ENCODE assay signal across 14 cellular contexts in the genomic region with DNA sequence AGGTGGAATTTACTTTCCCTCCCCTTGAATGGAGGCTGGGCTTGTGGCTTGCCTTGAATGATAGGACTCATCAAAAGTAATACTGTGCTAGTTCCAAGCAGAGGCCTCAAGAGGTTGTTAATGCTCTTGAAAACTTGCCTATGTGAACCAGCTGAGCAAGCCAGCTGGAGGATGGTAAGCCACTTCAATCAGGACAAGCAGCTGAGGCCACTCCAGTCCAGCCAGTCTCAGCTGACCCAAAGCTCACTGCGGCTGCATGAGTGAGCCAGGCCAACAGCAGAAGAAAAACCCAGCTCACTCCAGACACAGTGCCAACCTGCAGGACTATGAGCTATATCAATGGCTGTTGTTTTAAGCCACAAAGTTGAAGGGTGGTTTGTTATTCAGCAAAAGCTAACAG.
A peak's percentile ranks its signal among the peaks of the same experiment; 100 is the strongest.
DNase-seq lines count a peak whose midpoint lies in the region; ATAC-seq and TF ChIP-seq lines count a peak whose summit lies in the region.
"Had no signal": no experiment of that assay in that cellular context is flagged by ENCODE, and none has a peak within 500 bp of the region (broad histone marks: within the 10 kb centered on the region; RNA-seq: fewer than 3 reads in every experiment).

No MANE protein-coding gene starts in this region.

- no peak overlapping the region for H3K4me2 ChIP-seq in neuronal stem cell (ENCODE audit: insufficient read depth, low read length, poor library complexity, severe bottlenecking)

- H2BK5ac ChIP-seq in neuronal stem cell (ENCODE audit: low read length) = no peak overlapping the region

- H4K8ac ChIP-seq in neuronal stem cell (ENCODE audit: low read depth, low read length) = no peak overlapping the region

- H2BK12ac ChIP-seq in neuronal stem cell (ENCODE audit: low read length) = no peak overlapping the region

- no peak overlapping the region for H2AK5ac ChIP-seq in neuronal stem cell (ENCODE audit: low read depth, low read length)

- no peak overlapping the region for H3K27ac ChIP-seq in neuronal stem cell (replicated peaks; ENCODE audit: low read length)
- no peak overlapping the region for H3K27ac ChIP-seq in adrenal gland
- no peak overlapping the region for H3K27ac ChIP-seq in coronary artery
- H3K27ac ChIP-seq: dorsolateral prefrontal cortex, sigmoid colon had no signal

- H3K27me3 ChIP-seq in neuronal stem cell (ENCODE audit: control insufficient read depth in 3 of 3, insufficient read depth in 3 of 3, low read depth in 1 of 3, low read length in 3 of 3) (no peaks in the 10 kb centered on the region), adrenal gland (no peaks in the 10 kb centered on the region)
- H3K27me3 ChIP-seq: dorsolateral prefrontal cortex, sigmoid colon had no signal

- TF ChIP-seq CTCF in adrenal gland (IDR thresholded peaks at IDR 0.05) (no peak), coronary artery (IDR thresholded peaks at IDR 0.05) (no peak)

- intact Hi-C loops in adrenal gland (cut with DNase I) = no loop called here

- H3K4me1 ChIP-seq in neuronal stem cell (ENCODE audit: control insufficient read depth in 2 of 2, insufficient read depth in 1 of 2, low read depth in 1 of 2, low read length in 2 of 2) (peaks cover 0 to 2% of the 10 kb centered on the region in 2 donors), adrenal gland (replicated peaks in 1 of 2) (no peaks in the 10 kb centered on the region)
- H3K4me1 ChIP-seq: sigmoid colon had no signal

- peak overlapping the region; percentile 39 for H3K18ac ChIP-seq in neuronal stem cell (ENCODE audit: low read length)

- no peak overlapping the region for H3K14ac ChIP-seq in neuronal stem cell (ENCODE audit: low read length)

- no peak overlapping the region for H2BK15ac ChIP-seq in neuronal stem cell (ENCODE audit: low read length)

- no peak overlapping the region for H3K9ac ChIP-seq in neuronal stem cell (ENCODE audit: low read depth, low read length, poor library complexity)

- no CpG with 5 or more reads among the region's 1 CpG for WGBS in neuronal stem cell (ENCODE audit: extremely low coverage in 2 of 2, insufficient read length in 2 of 2, insufficient replicate concordance in 1 of 2), 2 donors
- 67 to 89% (median 82%) methylated on average over 1 of the region's 1 CpG for WGBS in adrenal gland, 4 donors

- ATAC-seq in GM19372 (IDR thresholded peaks at IDR 0.05; ENCODE audit: low read depth, unreplicated experiment) = peak; percentile 31
- ATAC-seq in HG02852 (IDR thresholded peaks at IDR 0.05; ENCODE audit: unreplicated experiment) = peak; percentile 31
- no peak for ATAC-seq in HG03039 (IDR thresholded peaks at IDR 0.05; ENCODE audit: unreplicated experiment)

- H3K79me1 ChIP-seq in neuronal stem cell (ENCODE audit: low read depth, low read length) = no peaks in the 10 kb centered on the region

- H3K4ac ChIP-seq in neuronal stem cell (ENCODE audit: low read length) = no peak overlapping the region

- H4K91ac ChIP-seq in neuronal stem cell (ENCODE audit: low read depth, low read length, poor library complexity) = no peak overlapping the region

- H3K23ac ChIP-seq in neuronal stem cell (ENCODE audit: low read depth, low read length, poor library complexity) = no peak overlapping the region

- H3K9me3 ChIP-seq in neuronal stem cell (replicated peaks in 1 of 2; ENCODE audit: control insufficient read depth in 2 of 2, insufficient read depth in 1 of 2, low read depth in 1 of 2, low read length in 2 of 2) (no peaks in the 10 kb centered on the region), adrenal gland (replicated peaks in 1 of 3) (no peaks in the 10 kb centered on the region)
- H3K9me3 ChIP-seq: sigmoid colon had no signal

- no peak overlapping the region for H2AFZ ChIP-seq in neuronal stem cell (ENCODE audit: low read length)

- no peak overlapping the region for H2BK120ac ChIP-seq in neuronal stem cell (ENCODE audit: low read depth, low read length)

- TF ChIP-seq POLR2A in adrenal gland (IDR thresholded peaks at IDR 0.05) = no peak

- H3K36me3 ChIP-seq in neuronal stem cell (replicated peaks in 1 of 2; ENCODE audit: control insufficient read depth in 2 of 2, insufficient read depth in 2 of 2, low read length in 2 of 2) (no peaks in the 10 kb centered on the region), adrenal gland (replicated peaks in 1 of 2) (no peaks in the 10 kb centered on the region)
- H3K36me3 ChIP-seq: sigmoid colon had no signal

- H3K4me3 ChIP-seq in neuronal stem cell (ENCODE audit: low read length in 2 of 2) (no peak overlapping the region), adrenal gland (no peak overlapping the region), coronary artery (no peak overlapping the region)
- H3K4me3 ChIP-seq: dorsolateral prefrontal cortex, sigmoid colon had no signal

- peak; percentile 7 for DNase-seq in NCI-H2227 treated with DMSO at 0.1 percent for 48 hours (lab: John Stamatoyannopoulos, UW)
- DNase-seq in neuronal stem cell (ENCODE audit: low spot score) = no peak
- no peak for DNase-seq in adrenal gland
- DNase-seq in SW480 (ENCODE audit: low spot score) = no peak
- no peak for DNase-seq in coronary artery (ENCODE audit: low spot score)
- DNase-seq: activated CD8-positive, alpha-beta memory T cell treated with anti-CD3 and anti-CD28 coated beads, Interleukin-2, amount 50 U/mL, for 48 hours; amniotic stem cell; CD4-positive, alpha-beta memory T cell; NCI-H526; sigmoid colon had no signal
